ENCODE assay signal across 1 cellular context in the genomic region with DNA sequence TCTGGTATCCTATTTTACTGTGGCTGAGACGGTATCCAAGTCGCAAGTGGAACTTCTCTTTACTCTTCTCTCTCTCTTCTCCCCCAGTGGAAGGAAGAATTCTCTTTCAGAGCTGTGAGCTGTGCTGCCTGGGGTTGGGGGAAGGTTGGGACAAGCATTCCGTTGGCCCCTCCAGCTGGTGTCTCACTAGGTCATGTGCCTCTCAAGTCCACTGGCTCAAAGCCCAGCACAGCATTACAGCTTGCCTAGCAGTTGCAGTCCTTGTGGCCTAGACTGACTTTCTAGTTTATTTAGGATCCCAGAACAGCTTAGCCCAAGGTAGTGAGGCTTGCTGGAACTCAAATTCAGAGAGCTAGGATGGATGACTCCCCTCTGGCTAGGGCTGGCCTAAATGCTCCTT.
TF ChIP-seq lines count a peak whose summit lies in the region.

No MANE protein-coding gene starts in this region.

TF ChIP-seq in WTC11, 78 proteins besides CTCF, POLR2A, EP300 and RAD21 (continued from another document):
- TF ChIP-seq ZNF121 (CRISPR knock-in tag; IDR thresholded peaks at IDR 0.05) = no peak
- TF ChIP-seq ZBTB21 (CRISPR knock-in tag; IDR thresholded peaks at IDR 0.05; ENCODE audit: borderline replicate concordance) = no peak
